In the genomic region with DNA sequence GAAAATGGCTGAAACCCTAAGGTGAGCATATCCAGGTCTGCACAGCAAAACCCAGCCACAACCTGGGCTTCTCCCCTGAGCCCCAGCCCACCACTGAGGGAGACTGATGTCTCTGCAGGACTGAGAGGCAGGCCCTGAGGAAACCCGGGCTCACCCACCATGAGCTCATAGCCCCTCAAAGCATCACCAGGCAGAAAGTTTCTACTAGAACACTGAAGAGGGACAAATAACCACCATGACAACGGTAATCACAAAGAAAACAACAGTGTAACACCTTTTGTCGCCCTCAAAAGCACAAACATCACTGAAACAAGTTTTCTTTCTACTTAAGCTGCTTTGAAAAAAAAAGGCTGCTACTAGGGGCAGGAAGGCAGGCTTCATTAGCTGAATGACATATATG, we compare ENCODE assay signal across 25 cellular contexts. TPM values are rescaled to one million over a fixed set of nuclear protein-coding genes. Genes with fewer than 3 reads are reported as not detected.
DNase-seq lines count a peak whose midpoint lies in the region; TF ChIP-seq lines count a peak whose summit lies in the region.
"Had no signal": no experiment of that assay in that cellular context is flagged by ENCODE, and none has a peak within 500 bp of the region (broad histone marks: within the 10 kb centered on the region; RNA-seq: fewer than 3 reads in every experiment).

No MANE protein-coding gene starts in this region.

- H3K4me1 Mint-ChIP-seq in endodermal cell: peaks cover 44% of the 10 kb centered on the region
- H3K4me1 Mint-ChIP-seq in CD14-positive monocyte: peaks cover 61% of the 10 kb centered on the region
- peaks cover 17% of the 10 kb centered on the region for H3K4me1 Mint-ChIP-seq in chondrocyte (ENCODE audit: low read depth)
- H3K4me1 Mint-ChIP-seq: CD4-positive, alpha-beta memory T cell had no signal

- in situ Hi-C loops in KBM-7 (cut with MboI; ENCODE audit: low pct_unique_long_range_greater_than_20kb, low sequenced_read_pairs): no loop called here

- peaks cover 69% of the 10 kb centered on the region for H3K36me3 ChIP-seq in SK-N-MC (ENCODE audit: insufficient read depth, low read length)
- H3K36me3 ChIP-seq in endodermal cell (ENCODE audit: control insufficient read depth, insufficient read depth, low read length): no peaks in the 10 kb centered on the region
- H3K36me3 ChIP-seq in osteoblast (ENCODE audit: insufficient read depth, low read length): no peaks in the 10 kb centered on the region
- H3K36me3 ChIP-seq: HAP-1 had no signal

- TF ChIP-seq CTCF in endodermal cell (conservative IDR thresholded peaks at IDR 0.05) (no peak), osteoblast (IDR thresholded peaks at IDR 0.05; ENCODE audit: extremely low read depth, low read depth, low read length) (no peak), CD14-positive monocyte (IDR thresholded peaks at IDR 0.05) (no peak), chondrocyte (IDR thresholded peaks at IDR 0.05) (no peak)

- H3K27me3 ChIP-seq in endodermal cell (ENCODE audit: control insufficient read depth, insufficient read depth, low read length, poor library complexity, severe bottlenecking) (no peaks in the 10 kb centered on the region), osteoblast (ENCODE audit: insufficient read depth, low read length) (no peaks in the 10 kb centered on the region)
- H3K27me3 ChIP-seq: BLaER1 treated with 17β-estradiol and CSF1 and Interleukin-3, amounts not matched to agents 10 nM and 100 nM; SJSA1 had no signal

- H3K27ac ChIP-seq in SK-N-MC: peak overlapping the region; percentile 19
- H3K27ac ChIP-seq in endodermal cell (ENCODE audit: low read depth, low read length): no peak overlapping the region
- no peak overlapping the region for H3K27ac ChIP-seq in osteoblast (ENCODE audit: low read depth, low read length)
- H3K27ac ChIP-seq: A549; BLaER1 treated with 17β-estradiol and CSF1 and Interleukin-3, amounts not matched to agents 10 nM and 100 nM; KMS-11; SJSA1 had no signal

- peaks cover 20% of the 10 kb centered on the region for H3K4me1 ChIP-seq in endodermal cell (ENCODE audit: control insufficient read depth, insufficient read depth, low read length)
- H3K4me1 ChIP-seq in osteoblast (ENCODE audit: insufficient read depth, low read length): peaks cover 13% of the 10 kb centered on the region
- H3K4me1 ChIP-seq: A549, Caco-2 had no signal

- no peak overlapping the region for H3K4me2 ChIP-seq in osteoblast (ENCODE audit: insufficient read depth, low read length)
- H3K4me2 ChIP-seq: A549, KMS-11 had no signal

- peaks cover 4% of the 10 kb centered on the region for H3K27me3 Mint-ChIP-seq in endodermal cell (ENCODE audit: insufficient read depth)
- peaks cover 0 to 2% (median 0%) of the 10 kb centered on the region in 3 donors for H3K27me3 Mint-ChIP-seq in CD14-positive monocyte (ENCODE audit: low read depth in 3 of 3)
- H3K27me3 Mint-ChIP-seq in chondrocyte (ENCODE audit: low read depth): no peaks in the 10 kb centered on the region
- H3K27me3 Mint-ChIP-seq: CD4-positive, alpha-beta memory T cell had no signal

- no peak overlapping the region for H3K4me3 ChIP-seq in SK-N-MC
- H3K4me3 ChIP-seq in endodermal cell (ENCODE audit: low read length): no peak overlapping the region
- no peak overlapping the region for H3K4me3 ChIP-seq in osteoblast (ENCODE audit: insufficient read depth, low read length)
- H3K4me3 ChIP-seq: A549; BLaER1 treated with 17β-estradiol and CSF1 and Interleukin-3, amounts not matched to agents 10 nM and 100 nM; HAP-1; SJSA1 had no signal

- 73 to 91% methylated on average over 2 to 3 of the region's 3 CpGs for WGBS in endodermal cell (ENCODE audit: insufficient coverage in 1 of 2, insufficient read length in 1 of 2), 2 experiments

- H3K9ac ChIP-seq in SK-N-MC (ENCODE audit: insufficient read length): no peak overlapping the region
- H3K9ac ChIP-seq in endodermal cell (ENCODE audit: extremely low read depth, low read length, poor library complexity, severe bottlenecking): peak overlapping the region; percentile 17
- H3K9ac ChIP-seq: BLaER1 treated with 17β-estradiol and CSF1 and Interleukin-3, amounts not matched to agents 10 nM and 100 nM; KMS-11 had no signal

- no peak for DNase-seq in SK-N-MC (ENCODE audit: low read depth, low spot score)
- DNase-seq in endodermal cell: peak; percentile 57
- DNase-seq in osteoblast (ENCODE audit: insufficient read length, low spot score, missing footprints): peak; percentile 62
- DNase-seq in CD14-positive monocyte (ENCODE audit: low spot score): no peak
- no peak for DNase-seq in chondrocyte (ENCODE audit: low spot score)
- DNase-seq in NCI-H69 (lab: John Stamatoyannopoulos, UW): no peak
- no peak for DNase-seq in KBM-7
- DNase-seq: AML-193; Caco-2; CD4-positive, alpha-beta memory T cell; DMS79 treated with DMSO at 0.1 percent for 48 hours; GF-D8; HFFc6; MM.1S; NCI-H2029; NCI-H446; NCI-H524 treated with DMSO at 0.1 percent for 48 hours; NK-92 treated with Interleukin-12 subunit alpha and Interleukin-12 subunit beta, amount 100 ng/mL, for 24 hours; Right ventricle myocardium superior; RPMI8226 had no signal

- H4K20me1 ChIP-seq in osteoblast (ENCODE audit: insufficient read depth, low read length): peaks cover 34% of the 10 kb centered on the region

- H3K9me3 Mint-ChIP-seq in endodermal cell: no peaks in the 10 kb centered on the region
- H3K9me3 Mint-ChIP-seq in CD14-positive monocyte: no peaks in the 10 kb centered on the region
- H3K9me3 Mint-ChIP-seq in chondrocyte (ENCODE audit: low read depth): no peaks in the 10 kb centered on the region
- H3K9me3 Mint-ChIP-seq: CD4-positive, alpha-beta memory T cell; HFFc6 had no signal

- H3K36me3 Mint-ChIP-seq in endodermal cell (ENCODE audit: low read depth) (no peaks in the 10 kb centered on the region), CD14-positive monocyte (peaks cover 15 to 34% of the 10 kb centered on the region in 2 donors), chondrocyte (ENCODE audit: low read depth) (peaks cover 3% of the 10 kb centered on the region)
- H3K36me3 Mint-ChIP-seq: CD4-positive, alpha-beta memory T cell had no signal

- intact Hi-C loops in CD14-positive monocyte (cut with micrococcal nuclease): no loop called here

- H3K79me2 ChIP-seq in osteoblast (ENCODE audit: insufficient read depth, low read length): peaks cover 94% of the 10 kb centered on the region

- no peak overlapping the region for H2AFZ ChIP-seq in osteoblast (ENCODE audit: low read length)

- peak overlapping the region; percentile 87 for H3K27ac Mint-ChIP-seq in endodermal cell
- peak overlapping the region in 3 of 7 donors; percentile 1 to 65 (median 33) for H3K27ac Mint-ChIP-seq in CD14-positive monocyte
- H3K27ac Mint-ChIP-seq in chondrocyte (ENCODE audit: unreplicated experiment): no peak overlapping the region
- H3K27ac Mint-ChIP-seq: CD4-positive, alpha-beta memory T cell had no signal

- H3K4me3 Mint-ChIP-seq in endodermal cell: peak overlapping the region; percentile 14
- no peak overlapping the region for H3K4me3 Mint-ChIP-seq in CD14-positive monocyte
- H3K4me3 Mint-ChIP-seq in chondrocyte (ENCODE audit: unreplicated experiment): no peak overlapping the region
- H3K4me3 Mint-ChIP-seq: CD4-positive, alpha-beta memory T cell; HFFc6 had no signal

- H3K9me3 ChIP-seq in SK-N-MC (ENCODE audit: low read depth, low read length) (no peaks in the 10 kb centered on the region), endodermal cell (ENCODE audit: control insufficient read depth, low read length) (no peaks in the 10 kb centered on the region), osteoblast (ENCODE audit: low read depth, low read length) (no peaks in the 10 kb centered on the region)
- H3K9me3 ChIP-seq: A549; BLaER1 treated with 17β-estradiol and CSF1 and Interleukin-3, amounts not matched to agents 10 nM and 100 nM; Caco-2; HAP-1; SJSA1 had no signal

RNA-seq across cellular contexts. Expression of gene TSHZ3, which starts 29.8 kb away (rescaled TPM):
- total RNA-seq in endodermal cell: 1 to 10 TPM in 1 of 2 donors, under 1 TPM in 1; 0.84 to 2.1 TPM
- polyA plus RNA-seq in endodermal cell (2013, experiment 1 of 2): 10.0 TPM
- polyA plus RNA-seq in endodermal cell (2013, experiment 2 of 2): 8.6 TPM
- 7.6 and 9.4 TPM in 2 replicates for total RNA-seq in osteoblast
- polyA plus RNA-seq in CD14-positive monocyte: 1 to 10 TPM; 2.3 to 3.3 TPM
- total RNA-seq in chondrocyte: 15.3 to 23.3 TPM (median 17.0 TPM) in 3 replicates
- total RNA-seq: Caco-2 had no signal

Comparison
In these comparisons a context has a peak if more than half of its experiments do, and no peak if none do; other contexts are left out.
1. DNase-seq: peak in endodermal cell (single experiment) and osteoblast (single experiment); none in SK-N-MC (single experiment), CD14-positive monocyte (single experiment), chondrocyte (single experiment), NCI-H69 (single experiment) and KBM-7 (single experiment).